In genomic region chr3:901953-902778, GRCh38 we compare ENCODE assay signal across 8 cellular contexts.
A peak's percentile ranks its signal among the peaks of the same experiment; 100 is the strongest.
DNase-seq lines count a peak whose midpoint lies in the region; ATAC-seq, FAIRE-seq and TF ChIP-seq lines count a peak whose summit lies in the region.

No MANE protein-coding gene starts in this region.

- no peak overlapping the region for H2AFZ ChIP-seq in neural cell (ENCODE audit: low read depth, low read length)

- H3K27ac ChIP-seq in neural cell (ENCODE audit: low read length) (no peak overlapping the region), pancreas (no peak overlapping the region), WERI-Rb-1 (no peak overlapping the region)

- no peaks in the 10 kb centered on the region for H3K4me1 ChIP-seq in pancreas

- H3K27me3 ChIP-seq in neural cell (ENCODE audit: insufficient read depth, low read depth, low read length) (no peaks in the 10 kb centered on the region), pancreas (no peaks in the 10 kb centered on the region), WERI-Rb-1 (ENCODE audit: insufficient read depth, low read depth, severe bottlenecking) (no peaks in the 10 kb centered on the region)

- H3K36me3 ChIP-seq in neural cell (ENCODE audit: insufficient read depth, low read length) (no peaks in the 10 kb centered on the region), pancreas (no peaks in the 10 kb centered on the region), WERI-Rb-1 (no peaks in the 10 kb centered on the region)

- H3F3A ChIP-seq in neural cell (ENCODE audit: insufficient read depth, low read length, poor library complexity, severe bottlenecking), result no peaks in the 10 kb centered on the region

- peak; percentile 33 for TF ChIP-seq RAD21 in neural cell (conservative IDR thresholded peaks at IDR 0.05)

- no peak for FAIRE-seq in pancreas (lab: Jason Lieb, UNC)

- TF ChIP-seq CTCF in neural cell (IDR thresholded peaks at IDR 0.05; ENCODE audit: poor library complexity, severe bottlenecking) (peak; percentile 47), pancreas (IDR thresholded peaks at IDR 0.05) (no peak), WERI-Rb-1 (IDR thresholded peaks at IDR 0.05; ENCODE audit: low read depth, low read length) (no peak)

- TF ChIP-seq EP300 in neural cell (conservative IDR thresholded peaks at IDR 0.05; ENCODE audit: poor library complexity, severe bottlenecking), result no peak

- no peak overlapping the region for H3K4me2 ChIP-seq in neural cell (ENCODE audit: low read length)

- H4K20me1 ChIP-seq in neural cell (ENCODE audit: insufficient read depth), result no peaks in the 10 kb centered on the region

- intact Hi-C loops in pancreas (cut with DNase I), result no loop called here

- no peak overlapping the region for H3K9ac ChIP-seq in neural cell (ENCODE audit: low read length)

- DNase-seq in NCI-H748 (lab: John Stamatoyannopoulos, UW; ENCODE audit: unreplicated experiment) (peak; percentile 14), NCI-H748 treated with DMSO at 0.1 percent for 48 hours (lab: John Stamatoyannopoulos, UW) (no peak), SK-N-DZ (ENCODE audit: low spot score) (peak; percentile 22), cerebellar cortex (ENCODE audit: low spot score) (no peak), pancreas (no peak), WERI-Rb-1 (no peak)

- 32 to 46% methylated on average over 2 of the region's 2 CpGs for WGBS in pancreas, 2 donors

- H3K9me3 ChIP-seq in neural cell (ENCODE audit: low read length) (no peaks in the 10 kb centered on the region), pancreas (peaks cover 0 to 3% (median 0%) of the 10 kb centered on the region in 4 donors), WERI-Rb-1 (ENCODE audit: severe bottlenecking) (no peaks in the 10 kb centered on the region)

- no peaks in the 10 kb centered on the region for H3K79me2 ChIP-seq in neural cell (replicated peaks; ENCODE audit: insufficient read depth, low read length)

- ATAC-seq in HG02938 (IDR thresholded peaks at IDR 0.05; ENCODE audit: unreplicated experiment) (peak; percentile 80), pancreas (no peak)

- no peak overlapping the region for H3K4me3 ChIP-seq in neural cell (ENCODE audit: low read length)
- no peak overlapping the region for H3K4me3 ChIP-seq in pancreas
- no peak overlapping the region for H3K4me3 ChIP-seq in WERI-Rb-1 (ENCODE audit: low read depth, low read length)

- H3K9me2 ChIP-seq in neural cell (ENCODE audit: insufficient read depth, low read length), result no peaks in the 10 kb centered on the region

TF ChIP-seq in neural cell, 6 proteins besides CTCF, POLR2A, EP300 and RAD21:
- TF ChIP-seq MXI1 (conservative IDR thresholded peaks at IDR 0.05; ENCODE audit: poor library complexity, severe bottlenecking) (no peak), EZH2 (IDR thresholded peaks at IDR 0.05; ENCODE audit: borderline replicate concordance, insufficient read depth, low read length, poor library complexity, severe bottlenecking) (no peak), POLR2AphosphoS5 (IDR thresholded peaks at IDR 0.05) (no peak), SMC3 (conservative IDR thresholded peaks at IDR 0.05; ENCODE audit: poor library complexity) (peak; percentile 32)

Comparison
In these comparisons a context has a peak if more than half of its experiments do, and no peak if none do; other contexts are left out.
1. DNase-seq: peak in NCI-H748 (single experiment) and SK-N-DZ (single experiment); none in NCI-H748 treated with DMSO at 0.1 percent for 48 hours (single experiment), cerebellar cortex (single experiment), pancreas (0 of 6) and WERI-Rb-1 (single experiment).